In genomic region chr2:239143858-239144712, GRCh38 we compare ENCODE assay signal across 8 cellular contexts.
DNase-seq lines count a peak whose midpoint lies in the region; ATAC-seq and TF ChIP-seq lines count a peak whose summit lies in the region.

No MANE protein-coding gene starts in this region.

- no peak overlapping the region for H3K4me3 ChIP-seq in fibroblast of the aortic adventitia (ENCODE audit: low read depth, low read length)

- DNase-seq in NCI-H1092 treated with DMSO at 0.1 percent for 48 hours (lab: John Stamatoyannopoulos, UW) = peak; percentile 6
- no peak for DNase-seq in NCI-H1092 (lab: John Stamatoyannopoulos, UW)
- DNase-seq in HuH-7 (ENCODE audit: low spot score) = peak; percentile 82
- DNase-seq in activated CD4-positive, alpha-beta memory T cell treated with anti-CD3 and anti-CD28 coated beads for 36 hours = peak; percentile 37
- DNase-seq in fibroblast of the aortic adventitia (ENCODE audit: low read depth) = peak; percentile 60
- DNase-seq in omental fat pad (ENCODE audit: low spot score) = no peak

- no peak overlapping the region for H3K4me3 Mint-ChIP-seq in activated CD4-positive, alpha-beta memory T cell treated with anti-CD3 and anti-CD28 coated beads for 36 hours

- CTCF ChIA-PET in activated CD4-positive, alpha-beta memory T cell treated with anti-CD3 and anti-CD28 coated beads for 36 hours (lab: Charles Lee) = interaction anchor here (0.7 to 1.6 kb wide), 12 partner anchors 26 to 240 kb away, joined by 3 to 5 read pairs (median 4); no protein-coding TSS in a partner anchor

- H3K9me3 Mint-ChIP-seq in activated CD4-positive, alpha-beta memory T cell treated with anti-CD3 and anti-CD28 coated beads for 36 hours = no peaks in the 10 kb centered on the region

- peaks cover 7% of the 10 kb centered on the region for H3K4me1 Mint-ChIP-seq in activated CD4-positive, alpha-beta memory T cell treated with anti-CD3 and anti-CD28 coated beads for 36 hours (ENCODE audit: low read depth)

- no peaks in the 10 kb centered on the region for H3K27me3 Mint-ChIP-seq in activated CD4-positive, alpha-beta memory T cell treated with anti-CD3 and anti-CD28 coated beads for 36 hours

- POLR2A ChIA-PET in activated CD4-positive, alpha-beta memory T cell treated with anti-CD3 and anti-CD28 coated beads for 36 hours (lab: Charles Lee) = no interaction called here

- ATAC-seq in omental fat pad (ENCODE audit: low FRiP score) = peak; percentile 52
- no peak for ATAC-seq in HG02759 (IDR thresholded peaks at IDR 0.05; ENCODE audit: unreplicated experiment)
- ATAC-seq in HG02870 (IDR thresholded peaks at IDR 0.05; ENCODE audit: unreplicated experiment) = no peak

- intact Hi-C loops in activated CD4-positive, alpha-beta memory T cell treated with anti-CD3 and anti-CD28 coated beads for 36 hours (cut with micrococcal nuclease) = loop anchor here (2.0 to 10.0 kb wide), 2 partner anchors 121 to 251 kb away; no protein-coding TSS in a partner anchor

- H3K36me3 Mint-ChIP-seq in activated CD4-positive, alpha-beta memory T cell treated with anti-CD3 and anti-CD28 coated beads for 36 hours = peaks cover 35% of the 10 kb centered on the region

- H3K27ac Mint-ChIP-seq in activated CD4-positive, alpha-beta memory T cell treated with anti-CD3 and anti-CD28 coated beads for 36 hours = peak overlapping the region; percentile 18

- peak; percentile 72 for TF ChIP-seq CTCF in fibroblast of the aortic adventitia (IDR thresholded peaks at IDR 0.05; ENCODE audit: insufficient read depth, low read length)
- no peak for TF ChIP-seq CTCF in omental fat pad (IDR thresholded peaks at IDR 0.05)

Comparison
In these comparisons a context has a peak if more than half of its experiments do, and no peak if none do; other contexts are left out.
1. DNase-seq: peak in NCI-H1092 treated with DMSO at 0.1 percent for 48 hours (single experiment), HuH-7 (single experiment), activated CD4-positive, alpha-beta memory T cell treated with anti-CD3 and anti-CD28 coated beads for 36 hours (single experiment) and fibroblast of the aortic adventitia (single experiment); none in NCI-H1092 (single experiment) and omental fat pad (single experiment).